Comparison of ENCODE assay signal across 15 cellular contexts in the genomic region with DNA sequence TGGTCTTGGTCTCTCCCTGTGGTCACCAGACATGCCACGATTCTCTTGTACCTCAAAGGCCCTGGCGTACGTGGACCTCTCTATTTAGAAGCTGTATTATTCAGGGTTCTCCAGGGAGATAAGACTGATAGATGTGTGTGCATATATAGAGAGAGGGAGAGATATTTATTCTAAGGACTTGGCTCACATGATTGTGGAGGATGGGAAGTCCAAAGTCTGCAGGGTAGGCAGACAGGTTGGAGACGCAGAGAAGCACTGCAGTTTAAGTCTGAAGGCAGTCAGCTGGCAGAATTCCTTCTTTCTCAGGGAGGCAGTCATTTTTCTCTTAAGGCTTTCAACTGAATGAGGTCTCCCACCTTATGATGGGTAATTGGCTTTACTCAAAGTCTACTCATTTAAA. TPM values are rescaled to one million over a fixed set of nuclear protein-coding genes. Genes with fewer than 3 reads are reported as not detected.
A peak's percentile ranks its signal among the peaks of the same experiment; 100 is the strongest.
DNase-seq lines count a peak whose midpoint lies in the region; ATAC-seq and TF ChIP-seq lines count a peak whose summit lies in the region.
"Had no signal": no experiment of that assay in that cellular context is flagged by ENCODE, and none has a peak within 500 bp of the region (broad histone marks: within the 10 kb centered on the region; RNA-seq: fewer than 3 reads in every experiment).

No MANE protein-coding gene starts in this region.

- no peak overlapping the region for H3K4me3 Mint-ChIP-seq in activated CD8-positive, alpha-beta T cell treated with anti-CD3 and anti-CD28 coated beads for 36 hours
- H3K4me3 Mint-ChIP-seq: CD4-positive, alpha-beta T cell had no signal

- TF ChIP-seq POLR2A in adrenal gland (IDR thresholded peaks at IDR 0.05), result no peak

- H3K36me3 Mint-ChIP-seq in activated CD8-positive, alpha-beta T cell treated with anti-CD3 and anti-CD28 coated beads for 36 hours (ENCODE audit: low read depth), result no peaks in the 10 kb centered on the region

- no peak overlapping the region for H3K27ac Mint-ChIP-seq in activated CD8-positive, alpha-beta T cell treated with anti-CD3 and anti-CD28 coated beads for 36 hours
- H3K27ac Mint-ChIP-seq: CD4-positive, alpha-beta T cell had no signal

- DNase-seq in left ventricle myocardium superior (no peak), left ventricle myocardium inferior (no peak), left lobe of liver (ENCODE audit: low spot score) (no peak), mucosa of gallbladder (ENCODE audit: low spot score) (peak; percentile 67), adrenal gland (no peak)
- no peak for DNase-seq in activated CD8-positive, alpha-beta T cell treated with anti-CD3 and anti-CD28 coated beads for 36 hours
- DNase-seq: 8988T; AML-193; C1 segment of cervical spinal cord; Calu3; CD4-positive, alpha-beta T cell; DMS 273 treated with DMSO at 0.1 percent for 48 hours; GM23248 had no signal

- no peaks in the 10 kb centered on the region for H3K9me3 ChIP-seq in left ventricle myocardium inferior (replicated peaks)
- H3K9me3 ChIP-seq in adrenal gland (replicated peaks in 1 of 3), result no peaks in the 10 kb centered on the region

- H3K9me3 Mint-ChIP-seq in activated CD8-positive, alpha-beta T cell treated with anti-CD3 and anti-CD28 coated beads for 36 hours, result no peaks in the 10 kb centered on the region
- H3K9me3 Mint-ChIP-seq: CD4-positive, alpha-beta T cell had no signal

- H3K36me3 ChIP-seq in left ventricle myocardium inferior (no peaks in the 10 kb centered on the region), adrenal gland (replicated peaks in 1 of 2) (no peaks in the 10 kb centered on the region)

- peak; percentile 27 for ATAC-seq in left ventricle myocardium superior
- ATAC-seq in left lobe of liver, result peak; percentile 46
- no peak for ATAC-seq in GM19452 (IDR thresholded peaks at IDR 0.05; ENCODE audit: unreplicated experiment)
- no peak for ATAC-seq in activated CD8-positive, alpha-beta T cell treated with anti-CD3 and anti-CD28 coated beads for 36 hours

- peaks cover 6% of the 10 kb centered on the region for H3K27me3 Mint-ChIP-seq in activated CD8-positive, alpha-beta T cell treated with anti-CD3 and anti-CD28 coated beads for 36 hours

- H3K27ac ChIP-seq in left ventricle myocardium inferior (replicated peaks) (no peak overlapping the region), adrenal gland (no peak overlapping the region)
- H3K27ac ChIP-seq: GM23248 had no signal

- H3K27me3 ChIP-seq in left ventricle myocardium inferior (ENCODE audit: low read depth), result no peaks in the 10 kb centered on the region
- no peaks in the 10 kb centered on the region for H3K27me3 ChIP-seq in adrenal gland

- H3K4me1 ChIP-seq in left ventricle myocardium inferior (peaks cover 10% of the 10 kb centered on the region), adrenal gland (replicated peaks in 1 of 2) (no peaks in the 10 kb centered on the region)

- TF ChIP-seq CTCF in left ventricle myocardium inferior (IDR thresholded peaks at IDR 0.05; ENCODE audit: borderline replicate concordance), result no peak
- TF ChIP-seq CTCF in adrenal gland (IDR thresholded peaks at IDR 0.05), result no peak
- no peak for TF ChIP-seq CTCF in activated CD8-positive, alpha-beta T cell treated with anti-CD3 and anti-CD28 coated beads for 36 hours (IDR thresholded peaks at IDR 0.05)

- H3K4me3 ChIP-seq in left ventricle myocardium inferior (no peak overlapping the region), adrenal gland (no peak overlapping the region)
- H3K4me3 ChIP-seq: GM23248 had no signal

- CTCF ChIA-PET in activated CD8-positive, alpha-beta T cell treated with anti-CD3 and anti-CD28 coated beads for 36 hours (lab: Charles Lee), result interaction anchor here (1.0 to 2.2 kb wide), 2 partner anchors 228 kb away, joined by 3 to 9 read pairs; no protein-coding TSS in a partner anchor

- intact Hi-C loops in left ventricle myocardium superior (cut with micrococcal nuclease), result no loop called here
- intact Hi-C loops in left ventricle myocardium inferior (cut with micrococcal nuclease), result no loop called here
- intact Hi-C loops in adrenal gland (cut with DNase I), result loop anchor here (5.0 to 10.0 kb wide), 2 partner anchors 778 to 781 kb away; no protein-coding TSS in a partner anchor
- intact Hi-C loops in activated CD8-positive, alpha-beta T cell treated with anti-CD3 and anti-CD28 coated beads for 36 hours (cut with micrococcal nuclease), result no loop called here

- POLR2A ChIA-PET in activated CD8-positive, alpha-beta T cell treated with anti-CD3 and anti-CD28 coated beads for 36 hours (lab: Charles Lee), result no interaction called here

- H3K4me1 Mint-ChIP-seq in activated CD8-positive, alpha-beta T cell treated with anti-CD3 and anti-CD28 coated beads for 36 hours (ENCODE audit: low read depth), result no peaks in the 10 kb centered on the region

- 86 to 95% (median 89%) methylated on average over 4 of the region's 4 CpGs for WGBS in adrenal gland, 4 donors

RNA-seq across cellular contexts. Expression of gene C9orf57, which starts 16.3 kb away (rescaled TPM):
- total RNA-seq in left ventricle myocardium superior (not detected), left ventricle myocardium inferior (not detected), left lobe of liver (not detected), mucosa of gallbladder (not detected), adrenal gland (not detected)
- polyA plus RNA-seq in adrenal gland, result not detected
- not detected for total RNA-seq in activated CD8-positive, alpha-beta T cell treated with anti-CD3 and anti-CD28 coated beads for 36 hours
- total RNA-seq: Calu3; CD4-positive, alpha-beta T cell; Daoy; GM23248 had no signal
- polyA plus RNA-seq: GM23248 had no signal

Comparison
In these comparisons a context has a peak if more than half of its experiments do, and no peak if none do; other contexts are left out.
1. ATAC-seq: peak in left ventricle myocardium superior (single experiment) and left lobe of liver (single experiment); none in GM19452 (single experiment) and activated CD8-positive, alpha-beta T cell treated with anti-CD3 and anti-CD28 coated beads for 36 hours (single experiment).
2. intact Hi-C loops: an anchor here in adrenal gland (5.0 to 10.0 kb wide); none called in left ventricle myocardium superior, left ventricle myocardium inferior and activated CD8-positive, alpha-beta T cell treated with anti-CD3 and anti-CD28 coated beads for 36 hours.